Comparison of ENCODE assay signal across 21 cellular contexts in genomic region chr6:167574431-167575097, GRCh38.
DNase-seq lines count a peak whose midpoint lies in the region; ATAC-seq and TF ChIP-seq lines count a peak whose summit lies in the region.
"Had no signal": no experiment of that assay in that cellular context is flagged by ENCODE, and none has a peak within 500 bp of the region (broad histone marks: within the 10 kb centered on the region; RNA-seq: fewer than 3 reads in every experiment).

No MANE protein-coding gene starts in this region.

- H3K4me2 ChIP-seq in neuronal stem cell (ENCODE audit: insufficient read depth, low read length, poor library complexity, severe bottlenecking) = no peak overlapping the region
- H3K4me2 ChIP-seq: smooth muscle cell had no signal

- H2BK12ac ChIP-seq in neuronal stem cell (ENCODE audit: low read length) = no peak overlapping the region

- no peak overlapping the region for H2BK120ac ChIP-seq in neuronal stem cell (ENCODE audit: low read depth, low read length)

- H3K36me3 ChIP-seq in ascending aorta (no peaks in the 10 kb centered on the region), neuronal stem cell (replicated peaks in 1 of 2; ENCODE audit: control insufficient read depth in 2 of 2, insufficient read depth in 2 of 2, low read length in 2 of 2) (no peaks in the 10 kb centered on the region)
- H3K36me3 ChIP-seq: neutrophil had no signal

- no peaks in the 10 kb centered on the region for H3K27me3 ChIP-seq in ascending aorta
- no peaks in the 10 kb centered on the region for H3K27me3 ChIP-seq in neuronal stem cell (ENCODE audit: control insufficient read depth in 3 of 3, insufficient read depth in 3 of 3, low read depth in 1 of 3, low read length in 3 of 3)
- H3K27me3 ChIP-seq: neutrophil had no signal

- DNase-seq in ascending aorta (ENCODE audit: low spot score in 2 of 2) (peak in 1 of 2 donors; percentile 89), cardiac septum (ENCODE audit: low spot score) (peak; percentile 75), neuronal stem cell (ENCODE audit: low spot score) (no peak), ureter (ENCODE audit: low spot score) (peak; percentile 42), Calu3 (no peak)
- DNase-seq in stimulated activated CD4-positive, alpha-beta T cell treated with anti-CD3 and anti-CD28 coated beads, Interleukin-12 subunit alpha, Interleukin-12 subunit beta, amount 100 ng/mL, for 4 hours = no peak
- DNase-seq: activated CD4-positive, CD25-positive, alpha-beta regulatory T cell treated with anti-CD3 and anti-CD28 coated beads, Interleukin-2, amount 50 U/mL, for 72 hours; activated CD8-positive, alpha-beta memory T cell treated with anti-CD3 and anti-CD28 coated beads, Interleukin-2, amount 50 U/mL, for 48 hours; activated naive CD4-positive, alpha-beta T cell treated with anti-CD3 and anti-CD28 coated beads, Interleukin-2, amount 50 U/mL, for 16 hours; C1 segment of cervical spinal cord; caudate nucleus; foreskin fibroblast; GOT3; mesenchymal stem cell; NCI-H146; NCI-H446; SHP77; stimulated activated naive CD4-positive, alpha-beta T cell treated with Interleukin-2 at 50 U/mL for 16 hours had no signal

- H2BK15ac ChIP-seq in neuronal stem cell (ENCODE audit: low read length) = peak overlapping the region; percentile 69

- H3K23ac ChIP-seq in neuronal stem cell (ENCODE audit: low read depth, low read length, poor library complexity) = no peak overlapping the region

- H3K9me3 ChIP-seq in ascending aorta (no peaks in the 10 kb centered on the region), neuronal stem cell (replicated peaks in 1 of 2; ENCODE audit: control insufficient read depth in 2 of 2, insufficient read depth in 1 of 2, low read depth in 1 of 2, low read length in 2 of 2) (no peaks in the 10 kb centered on the region)
- H3K9me3 ChIP-seq: neutrophil had no signal

- no peaks in the 10 kb centered on the region for H3K4me1 Mint-ChIP-seq in Calu3 (ENCODE audit: low read depth, unreplicated experiment)

- no peak overlapping the region for H2BK5ac ChIP-seq in neuronal stem cell (ENCODE audit: low read length)

- H3K27ac Mint-ChIP-seq in Calu3 (ENCODE audit: unreplicated experiment) = no peak overlapping the region

- H3K27me3 Mint-ChIP-seq in Calu3 (ENCODE audit: unreplicated experiment) = peaks cover 7% of the 10 kb centered on the region

- TF ChIP-seq CTCF in ascending aorta (IDR thresholded peaks at IDR 0.05) (no peak), Calu3 (IDR thresholded peaks at IDR 0.05; ENCODE audit: unreplicated experiment) (no peak)

- H3K4me1 ChIP-seq in ascending aorta (peaks cover 4 to 20% of the 10 kb centered on the region in 2 donors), neuronal stem cell (ENCODE audit: control insufficient read depth in 2 of 2, insufficient read depth in 1 of 2, low read depth in 1 of 2, low read length in 2 of 2) (peaks cover 12 to 13% of the 10 kb centered on the region in 2 donors)

- H3K27ac ChIP-seq in ascending aorta = peak overlapping the region; percentile 84 to 87
- H3K27ac ChIP-seq in neuronal stem cell (replicated peaks; ENCODE audit: low read length) = no peak overlapping the region
- H3K27ac ChIP-seq: neutrophil had no signal

- H3K4ac ChIP-seq in neuronal stem cell (ENCODE audit: low read length) = no peak overlapping the region

- H3K36me3 Mint-ChIP-seq in Calu3 (ENCODE audit: insufficient read depth, unreplicated experiment) = peaks cover 5% of the 10 kb centered on the region

- no CpG with 5 or more reads among the region's 26 CpGs for WGBS in neuronal stem cell (ENCODE audit: extremely low coverage in 2 of 2, insufficient read length in 2 of 2, insufficient replicate concordance in 1 of 2), 2 donors

- no TSS peak for BruUV-seq in Calu3 (replicated peaks; lab: Mats Ljungman, UMichigan)

- no peaks in the 10 kb centered on the region for H3K9me3 Mint-ChIP-seq in Calu3 (ENCODE audit: low read depth, unreplicated experiment)

- H4K8ac ChIP-seq in neuronal stem cell (ENCODE audit: low read depth, low read length) = no peak overlapping the region

- H3K4me3 ChIP-seq in ascending aorta (peak overlapping the region; percentile 23 to 41), neuronal stem cell (ENCODE audit: low read length in 2 of 2) (no peak overlapping the region)
- H3K4me3 ChIP-seq: smooth muscle cell had no signal

- no peak overlapping the region for H3K4me3 Mint-ChIP-seq in Calu3 (ENCODE audit: low read depth, unreplicated experiment)

- intact Hi-C loops in ascending aorta (cut with DNase I) (no loop called here), cardiac septum (cut with DNase I) (no loop called here), Calu3 (cut with micrococcal nuclease; ENCODE audit: unreplicated experiment) (no loop called here)

- H2AFZ ChIP-seq in neuronal stem cell (ENCODE audit: low read length) = no peak overlapping the region

- H4K91ac ChIP-seq in neuronal stem cell (ENCODE audit: low read depth, low read length, poor library complexity) = no peak overlapping the region

- CTCF ChIA-PET in Calu3 (lab: Charles Lee) = interaction anchor here (0.6 kb wide), 1 partner anchor 244 kb away, joined by 5 read pairs; no protein-coding TSS in a partner anchor

- no peaks in the 10 kb centered on the region for H3K79me1 ChIP-seq in neuronal stem cell (ENCODE audit: low read depth, low read length)

- no peak overlapping the region for H3K14ac ChIP-seq in neuronal stem cell (ENCODE audit: low read length)

- no peak overlapping the region for H3K9ac ChIP-seq in neuronal stem cell (ENCODE audit: low read depth, low read length, poor library complexity)

- H3K18ac ChIP-seq in neuronal stem cell (ENCODE audit: low read length) = peak overlapping the region; percentile 82

- no peak for ATAC-seq in esophagus mucosa

- H2AK5ac ChIP-seq in neuronal stem cell (ENCODE audit: low read depth, low read length) = peak overlapping the region; percentile 88

Comparison
In these comparisons a context has a peak if more than half of its experiments do, and no peak if none do; other contexts are left out.
1. DNase-seq: peak in cardiac septum (single experiment) and ureter (single experiment); none in neuronal stem cell (single experiment), stimulated activated CD4-positive, alpha-beta T cell treated with anti-CD3 and anti-CD28 coated beads, Interleukin-12 subunit alpha, Interleukin-12 subunit beta, amount 100 ng/mL, for 4 hours (single experiment) and Calu3 (single experiment).
2. H3K4me3 ChIP-seq: peak in ascending aorta (2 of 2); none in neuronal stem cell (0 of 2).